Comparison of ENCODE assay signal across 2 cellular contexts in genomic region chr1:163035791-163036249, GRCh38.
TF ChIP-seq lines count a peak whose summit lies in the region.

No MANE protein-coding gene starts in this region.

TF ChIP-seq in GM23338, 12 proteins besides CTCF, POLR2A, EP300 and RAD21:
- TF ChIP-seq EZH2 (IDR thresholded peaks at IDR 0.05; ENCODE audit: low read depth, unreplicated experiment) = no peak
- TF ChIP-seq POLR2AphosphoS5 (IDR thresholded peaks at IDR 0.05; ENCODE audit: low read depth) = no peak
- no peak for TF ChIP-seq ETS1 (IDR thresholded peaks at IDR 0.05)
- TF ChIP-seq REST (IDR thresholded peaks at IDR 0.05; ENCODE audit: unreplicated experiment) = no peak
- TF ChIP-seq ZNF114 (CRISPR knock-in tag; IDR thresholded peaks at IDR 0.05) = no peak
- no peak for TF ChIP-seq NANOG (IDR thresholded peaks at IDR 0.05; ENCODE audit: borderline replicate concordance)
- TF ChIP-seq CREB1 (CRISPR knock-in tag; IDR thresholded peaks at IDR 0.05; ENCODE audit: low read depth) = no peak

TF ChIP-seq in H1, 55 proteins besides CTCF, POLR2A, EP300 and RAD21:
- TF ChIP-seq YY1 (IDR thresholded peaks at IDR 0.05; ENCODE audit: low read depth, low read length) (no peak), E2F6 (IDR thresholded peaks at IDR 0.05) (no peak), CEBPB (IDR thresholded peaks at IDR 0.05; ENCODE audit: low read depth, low read length) (no peak), SRF (IDR thresholded peaks at IDR 0.05; ENCODE audit: low read depth, low read length) (no peak), TAF7 (optimal IDR thresholded peaks at IDR 0.05; ENCODE audit: borderline replicate concordance, low read depth, low read length) (no peak), RFX5 (IDR thresholded peaks at IDR 0.05; ENCODE audit: borderline replicate concordance, low read depth, low read length) (no peak), KDM4A (IDR thresholded peaks at IDR 0.05; ENCODE audit: low read depth, low read length, severe bottlenecking) (no peak), SP1 (IDR thresholded peaks at IDR 0.05; ENCODE audit: low read depth, low read length) (no peak), EZH2 (IDR thresholded peaks at IDR 0.05; ENCODE audit: low read depth, low read length, severe bottlenecking) (no peak), RXRA (IDR thresholded peaks at IDR 0.05; ENCODE audit: insufficient read depth, low read depth, low read length) (no peak), TBP (IDR thresholded peaks at IDR 0.05; ENCODE audit: low read depth, low read length) (no peak), CTBP2 (IDR thresholded peaks at IDR 0.05; ENCODE audit: borderline replicate concordance, insufficient read depth, insufficient read length, low read length) (no peak), SP2 (IDR thresholded peaks at IDR 0.05; ENCODE audit: low read length) (no peak), RBBP5 (IDR thresholded peaks at IDR 0.05; ENCODE audit: borderline replicate concordance, low read depth, low read length) (no peak)
